ENCODE assay signal across 30 cellular contexts in the genomic region with DNA sequence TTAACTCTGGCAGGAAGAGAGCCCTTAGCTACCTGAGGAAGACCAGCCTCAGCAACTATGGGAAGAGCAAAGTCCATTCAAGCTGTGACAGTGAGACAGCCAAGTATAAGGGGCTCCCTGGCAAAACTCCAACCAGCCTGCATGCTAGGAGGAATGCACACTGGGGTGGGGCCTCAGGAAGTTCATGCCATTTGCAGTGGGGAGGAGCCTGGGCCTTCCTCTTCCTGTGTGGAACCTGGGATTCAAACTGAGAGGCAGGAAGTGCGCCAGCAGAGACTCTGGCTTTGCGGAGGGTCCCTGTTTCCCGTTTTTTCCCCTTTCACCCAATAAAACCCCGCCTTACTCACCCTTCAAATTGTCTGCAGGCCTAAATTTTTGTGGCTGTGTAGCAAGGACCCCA. TPM values are rescaled to one million over a fixed set of nuclear protein-coding genes. Genes with fewer than 3 reads are reported as not detected.
DNase-seq lines count a peak whose midpoint lies in the region; ATAC-seq and TF ChIP-seq lines count a peak whose summit lies in the region.
"Had no signal": no experiment of that assay in that cellular context is flagged by ENCODE, and none has a peak within 500 bp of the region (broad histone marks: within the 10 kb centered on the region; RNA-seq: fewer than 3 reads in every experiment).

No MANE protein-coding gene starts in this region.

- H3K27ac Mint-ChIP-seq in Calu3 (ENCODE audit: unreplicated experiment) (no peak overlapping the region), WTC11 (no peak overlapping the region)
- H3K27ac Mint-ChIP-seq in activated T-helper 1 cell treated with anti-CD3 and anti-CD28 coated beads, Interleukin-12 subunit alpha, Interleukin-12 subunit beta, Interleukin-2, Interleukin-4 antibody, amounts not matched to agents 30 ng/mL and 10 ng/mL and 1 ng/mL, durations not matched to agents 14 hours and 24 hours and 36 hours = no peak overlapping the region
- no peak overlapping the region for H3K27ac Mint-ChIP-seq in CD4-positive, alpha-beta memory T cell
- H3K27ac Mint-ChIP-seq: CD8-positive, alpha-beta T cell had no signal

- H3K9me2 ChIP-seq in HCT116 (ENCODE audit: insufficient read depth) = no peaks in the 10 kb centered on the region

- TF ChIP-seq CTCF in Calu3 (IDR thresholded peaks at IDR 0.05; ENCODE audit: unreplicated experiment) (no peak), HCT116 (IDR thresholded peaks at IDR 0.05 in 2 of 3, conservative IDR thresholded peaks at IDR 0.05 in 1 of 3; ENCODE audit: borderline replicate concordance in 1 of 3, insufficient read depth in 1 of 3, low read depth in 2 of 3, low read length in 2 of 3) (no peak), WTC11 (IDR thresholded peaks at IDR 0.05) (no peak), mucosa of descending colon (IDR thresholded peaks at IDR 0.05) (no peak)

- H3K4me1 Mint-ChIP-seq in Calu3 (ENCODE audit: low read depth, unreplicated experiment) (peaks cover 28% of the 10 kb centered on the region), WTC11 (peaks cover 13% of the 10 kb centered on the region)
- no peaks in the 10 kb centered on the region for H3K4me1 Mint-ChIP-seq in activated T-helper 1 cell treated with anti-CD3 and anti-CD28 coated beads, Interleukin-12 subunit alpha, Interleukin-12 subunit beta, Interleukin-2, Interleukin-4 antibody, amounts not matched to agents 30 ng/mL and 10 ng/mL and 1 ng/mL, durations not matched to agents 14 hours and 24 hours and 36 hours (ENCODE audit: low read depth)
- H3K4me1 Mint-ChIP-seq in CD4-positive, alpha-beta memory T cell = no peaks in the 10 kb centered on the region

- no peaks in the 10 kb centered on the region for H3K79me2 ChIP-seq in HCT116 (ENCODE audit: insufficient read depth, low read length)

- no peak for TF ChIP-seq RAD21 in HCT116 (IDR thresholded peaks at IDR 0.05; ENCODE audit: low read depth)

- RAD21 ChIA-PET in HCT116 (lab: Charles Lee; ENCODE audit: low non-redundant PET in 1 of 2, low total read pairs in 2 of 2, uncharacterized antibody in 2 of 2, unreplicated experiment in 2 of 2) = no interaction called here

- POLR2A ChIA-PET in HCT116 (lab: Charles Lee) = no interaction called here
- POLR2A ChIA-PET in WTC11 (lab: Charles Lee) = no interaction called here
- POLR2A ChIA-PET in CD4-positive, alpha-beta memory T cell (lab: Charles Lee; ENCODE audit: partially characterized antibody) = no interaction called here

- DNase-seq in Calu3 = peak; percentile 23
- no peak for DNase-seq in HCT116 (ENCODE audit: low read depth, low spot score)
- DNase-seq in WTC11 (ENCODE audit: low spot score) = no peak
- DNase-seq in mucosa of descending colon = peak in 2 of 3 donors; percentile 7 to 25
- no peak for DNase-seq in activated T-helper 1 cell treated with anti-CD3 and anti-CD28 coated beads, Interleukin-12 subunit alpha, Interleukin-12 subunit beta, Interleukin-2, Interleukin-4 antibody, amounts not matched to agents 30 ng/mL and 10 ng/mL and 1 ng/mL, durations not matched to agents 14 hours and 24 hours and 36 hours (ENCODE audit: low spot score)
- no peak for DNase-seq in CD4-positive, alpha-beta memory T cell
- DNase-seq: C1 segment of cervical spinal cord; Caco-2; CD8-positive, alpha-beta T cell; DMS 273 treated with DMSO at 0.1 percent for 48 hours; GM23248; Kasumi-1; MV-4-11; NCI-H1105; NCI-H1436 treated with DMSO at 0.1 percent for 48 hours; NCI-H2029; NCI-H446; NCI-H526; SHP77 had no signal

- H3K36me3 ChIP-seq in HCT116 (ENCODE audit: control insufficient read depth in 1 of 2, insufficient read depth in 2 of 2, low read length in 2 of 2) (no peaks in the 10 kb centered on the region), mucosa of descending colon (ENCODE audit: low read depth) (no peaks in the 10 kb centered on the region)
- no peaks in the 10 kb centered on the region for H3K36me3 ChIP-seq in CD4-positive, alpha-beta memory T cell (ENCODE audit: insufficient read depth, low read length)
- H3K36me3 ChIP-seq: HAP-1 had no signal

- H2AFZ ChIP-seq in HCT116 (ENCODE audit: low read depth, low read length, poor library complexity, severe bottlenecking) = no peak overlapping the region
- H2AFZ ChIP-seq: GM23248 had no signal

- intact Hi-C loops in Calu3 (cut with micrococcal nuclease; ENCODE audit: unreplicated experiment) = no loop called here
- intact Hi-C loops in HCT116 (cut with micrococcal nuclease) = no loop called here
- intact Hi-C loops in mucosa of descending colon (cut with DNase I, micrococcal nuclease) = no loop called here
- intact Hi-C loops in activated T-helper 1 cell treated with anti-CD3 and anti-CD28 coated beads, Interleukin-12 subunit alpha, Interleukin-12 subunit beta, Interleukin-2, Interleukin-4 antibody, amounts not matched to agents 30 ng/mL and 10 ng/mL and 1 ng/mL, durations not matched to agents 14 hours and 24 hours and 36 hours (cut with micrococcal nuclease) = no loop called here
- intact Hi-C loops in CD4-positive, alpha-beta memory T cell (cut with micrococcal nuclease) = no loop called here

- H3K27me3 ChIP-seq in HCT116 (ENCODE audit: insufficient read depth, low read length) = no peaks in the 10 kb centered on the region
- no peaks in the 10 kb centered on the region for H3K27me3 ChIP-seq in CD4-positive, alpha-beta memory T cell (ENCODE audit: insufficient read depth, low read length)

- H3K9me3 Mint-ChIP-seq in Calu3 (ENCODE audit: low read depth, unreplicated experiment) = no peaks in the 10 kb centered on the region
- H3K9me3 Mint-ChIP-seq in WTC11 = no peaks in the 10 kb centered on the region
- no peaks in the 10 kb centered on the region for H3K9me3 Mint-ChIP-seq in activated T-helper 1 cell treated with anti-CD3 and anti-CD28 coated beads, Interleukin-12 subunit alpha, Interleukin-12 subunit beta, Interleukin-2, Interleukin-4 antibody, amounts not matched to agents 30 ng/mL and 10 ng/mL and 1 ng/mL, durations not matched to agents 14 hours and 24 hours and 36 hours
- H3K9me3 Mint-ChIP-seq in CD4-positive, alpha-beta memory T cell = no peaks in the 10 kb centered on the region
- H3K9me3 Mint-ChIP-seq: CD8-positive, alpha-beta T cell had no signal

- ATAC-seq in HCT116 (peak; percentile 42), WTC11 (peak; percentile 52; the same call in 1 of the 2 replicates), mucosa of descending colon (no peak), HG02759 (IDR thresholded peaks at IDR 0.05; ENCODE audit: unreplicated experiment) (no peak)
- ATAC-seq: A549; CD8-positive, alpha-beta T cell; K562; Panc1 had no signal

- no peaks in the 10 kb centered on the region for H4K20me1 ChIP-seq in HCT116 (ENCODE audit: insufficient read depth)

- H3K4me3 ChIP-seq in HCT116 (replicated peaks in 1 of 2; ENCODE audit: low read depth in 1 of 2, low read length in 2 of 2) = no peak overlapping the region
- no peak overlapping the region for H3K4me3 ChIP-seq in mucosa of descending colon
- H3K4me3 ChIP-seq in CD4-positive, alpha-beta memory T cell (ENCODE audit: low read length in 2 of 2) = no peak overlapping the region
- H3K4me3 ChIP-seq: A549, GM23248, HAP-1, K562 had no signal

- CTCF ChIA-PET in Calu3 (lab: Charles Lee) (no interaction called here), HCT116 (lab: Charles Lee) (no interaction called here), WTC11 (lab: Charles Lee) (no interaction called here)
- CTCF ChIA-PET in CD4-positive, alpha-beta memory T cell (lab: Charles Lee; ENCODE audit: partially characterized antibody) = no interaction called here

- no peaks in the 10 kb centered on the region for H3K27me3 Mint-ChIP-seq in Calu3 (ENCODE audit: unreplicated experiment)
- H3K27me3 Mint-ChIP-seq in WTC11 (ENCODE audit: low read depth) = no peaks in the 10 kb centered on the region
- no peaks in the 10 kb centered on the region for H3K27me3 Mint-ChIP-seq in activated T-helper 1 cell treated with anti-CD3 and anti-CD28 coated beads, Interleukin-12 subunit alpha, Interleukin-12 subunit beta, Interleukin-2, Interleukin-4 antibody, amounts not matched to agents 30 ng/mL and 10 ng/mL and 1 ng/mL, durations not matched to agents 14 hours and 24 hours and 36 hours (ENCODE audit: insufficient read depth)
- H3K27me3 Mint-ChIP-seq in CD4-positive, alpha-beta memory T cell = peaks cover 0 to 2% of the 10 kb centered on the region in 2 donors

- BruUV-seq in Calu3 (replicated peaks; lab: Mats Ljungman, UMichigan) (no TSS peak), HCT116 (replicated peaks; lab: Mats Ljungman, UMichigan) (no TSS peak)

- H3K4me3 Mint-ChIP-seq in Calu3 (ENCODE audit: low read depth, unreplicated experiment) (no peak overlapping the region), WTC11 (no peak overlapping the region)
- H3K4me3 Mint-ChIP-seq in activated T-helper 1 cell treated with anti-CD3 and anti-CD28 coated beads, Interleukin-12 subunit alpha, Interleukin-12 subunit beta, Interleukin-2, Interleukin-4 antibody, amounts not matched to agents 30 ng/mL and 10 ng/mL and 1 ng/mL, durations not matched to agents 14 hours and 24 hours and 36 hours = no peak overlapping the region
- H3K4me3 Mint-ChIP-seq in CD4-positive, alpha-beta memory T cell = no peak overlapping the region
- H3K4me3 Mint-ChIP-seq: CD8-positive, alpha-beta T cell had no signal

- H3K27ac ChIP-seq in HCT116 (ENCODE audit: low read depth, low read length) = peak overlapping the region; percentile 32
- H3K27ac ChIP-seq in CD4-positive, alpha-beta memory T cell (ENCODE audit: low read depth, low read length) = no peak overlapping the region
- H3K27ac ChIP-seq: A549, GM23248, RWPE1 had no signal

- peaks cover 5% of the 10 kb centered on the region for H3K36me3 Mint-ChIP-seq in Calu3 (ENCODE audit: insufficient read depth, unreplicated experiment)
- no peaks in the 10 kb centered on the region for H3K36me3 Mint-ChIP-seq in WTC11
- no peaks in the 10 kb centered on the region for H3K36me3 Mint-ChIP-seq in activated T-helper 1 cell treated with anti-CD3 and anti-CD28 coated beads, Interleukin-12 subunit alpha, Interleukin-12 subunit beta, Interleukin-2, Interleukin-4 antibody, amounts not matched to agents 30 ng/mL and 10 ng/mL and 1 ng/mL, durations not matched to agents 14 hours and 24 hours and 36 hours (ENCODE audit: low read depth)
- no peaks in the 10 kb centered on the region for H3K36me3 Mint-ChIP-seq in CD4-positive, alpha-beta memory T cell
- H3K36me3 Mint-ChIP-seq: CD8-positive, alpha-beta T cell had no signal

- H3K9ac ChIP-seq in HCT116 (ENCODE audit: low read length) = no peak overlapping the region
- H3K9ac ChIP-seq: GM23248 had no signal

- H3K4me1 ChIP-seq in HCT116 (ENCODE audit: control insufficient read depth in 1 of 2, insufficient read depth in 2 of 2, low read length in 2 of 2) = peaks cover 17 to 22% of the 10 kb centered on the region in 2 experiments
- no peaks in the 10 kb centered on the region for H3K4me1 ChIP-seq in mucosa of descending colon (ENCODE audit: low read depth)
- no peaks in the 10 kb centered on the region for H3K4me1 ChIP-seq in CD4-positive, alpha-beta memory T cell (ENCODE audit: insufficient read depth, low read length)
- H3K4me1 ChIP-seq: A549, Caco-2, HAP-1 had no signal

- TF ChIP-seq POLR2A in HCT116 (IDR thresholded peaks at IDR 0.05; ENCODE audit: borderline replicate concordance, extremely low read depth, insufficient read depth, insufficient read length) = no peak

- H3K4me2 ChIP-seq in HCT116 (ENCODE audit: low read length) = peak overlapping the region; percentile 54
- H3K4me2 ChIP-seq: A549 had no signal

- H3K9me3 ChIP-seq in HCT116 (ENCODE audit: control insufficient read depth in 1 of 2, insufficient read depth in 1 of 2, low read depth in 1 of 2, low read length in 2 of 2) (no peaks in the 10 kb centered on the region), mucosa of descending colon (no peaks in the 10 kb centered on the region)
- no peaks in the 10 kb centered on the region for H3K9me3 ChIP-seq in CD4-positive, alpha-beta memory T cell (ENCODE audit: control insufficient read depth in 1 of 2, low read length in 2 of 2)
- H3K9me3 ChIP-seq: A549, Caco-2, HAP-1 had no signal

RNA-seq across cellular contexts. Expression of a gene that starts 33.0 kb away (rescaled TPM):
- not detected in 2 replicates for total RNA-seq in Calu3 (2022)
- total RNA-seq in HCT116 (2021; ENCODE audit: unreplicated experiment) = not detected
- not detected in 2 replicates for polyA plus RNA-seq in HCT116 (2012)
- total RNA-seq in WTC11 (2021) = not detected in 3 replicates
- not detected for total RNA-seq in mucosa of descending colon
- total RNA-seq in activated T-helper 1 cell treated with anti-CD3 and anti-CD28 coated beads, Interleukin-12 subunit alpha, Interleukin-12 subunit beta, Interleukin-2, Interleukin-4 antibody, amounts not matched to agents 30 ng/mL and 10 ng/mL and 1 ng/mL, durations not matched to agents 14 hours and 24 hours and 36 hours = not detected in 2 replicates
- not detected for total RNA-seq in CD4-positive, alpha-beta memory T cell
- not detected for polyA plus RNA-seq in CD4-positive, alpha-beta memory T cell
- total RNA-seq: Caco-2; CD8-positive, alpha-beta T cell; Daoy; G401; GM23248; HT1080; MCF 10A; T-helper 1 cell treated with Interleukin-12 subunit alpha and Interleukin-12 subunit beta and Interleukin-4 antibody, amounts not matched to agents 30 ng/mL and 1 ng/mL, for 36 hours had no signal
- polyA plus RNA-seq: A549, GM23248 had no signal

Comparison
In these comparisons a context has a peak if more than half of its experiments do, and no peak if none do; other contexts are left out.
1. DNase-seq: peak in Calu3 (single experiment) and mucosa of descending colon (2 of 3); none in HCT116 (single experiment), WTC11 (single experiment), activated T-helper 1 cell treated with anti-CD3 and anti-CD28 coated beads, Interleukin-12 subunit alpha, Interleukin-12 subunit beta, Interleukin-2, Interleukin-4 antibody, amounts not matched to agents 30 ng/mL and 10 ng/mL and 1 ng/mL, durations not matched to agents 14 hours and 24 hours and 36 hours (single experiment) and CD4-positive, alpha-beta memory T cell (0 of 5).
2. ATAC-seq: peak in HCT116 (single experiment) and WTC11 (single experiment); none in mucosa of descending colon (single experiment) and HG02759 (single experiment).